In genomic region chr3:139940622-139941021, GRCh38 we compare ENCODE assay signal across 15 cellular contexts. TPM values are rescaled to one million over a fixed set of nuclear protein-coding genes. Genes with fewer than 3 reads are reported as not detected.
"Had no signal": no experiment of that assay in that cellular context is flagged by ENCODE, and none has a peak within 500 bp of the region (broad histone marks: within the 10 kb centered on the region; RNA-seq: fewer than 3 reads in every experiment).

No MANE protein-coding gene starts in this region.

- H3K9me3 ChIP-seq: psoas muscle, sigmoid colon, stomach, thyroid gland had no signal

- H3K4me3 Mint-ChIP-seq: activated CD4-positive, alpha-beta memory T cell treated with anti-CD3 and anti-CD28 coated beads, Interleukin-2, amount 10 ng/mL, durations not matched to agents 7 days and 5 days; activated naive CD4-positive, alpha-beta T cell treated with anti-CD3 and anti-CD28 coated beads, Interleukin-2, amount 10 ng/mL, durations not matched to agents 7 days and 5 days; activated T-cell treated with anti-CD3 and anti-CD28 coated beads, Interleukin-2, amount 50 U/mL, for 24 hours; mesothelial cell of epicardium; nephron progenitor cell had no signal

- ATAC-seq: psoas muscle had no signal

- H3K27ac Mint-ChIP-seq: activated CD4-positive, alpha-beta memory T cell treated with anti-CD3 and anti-CD28 coated beads, Interleukin-2, amount 10 ng/mL, durations not matched to agents 7 days and 5 days; activated naive CD4-positive, alpha-beta T cell treated with anti-CD3 and anti-CD28 coated beads, Interleukin-2, amount 10 ng/mL, durations not matched to agents 7 days and 5 days; activated T-cell treated with anti-CD3 and anti-CD28 coated beads, Interleukin-2, amount 50 U/mL, for 24 hours; mesothelial cell of epicardium; nephron progenitor cell had no signal

- DNase-seq: activated CD4-positive, alpha-beta memory T cell treated with anti-CD3 and anti-CD28 coated beads, Interleukin-2, amount 10 ng/mL, durations not matched to agents 7 days and 5 days; activated naive CD4-positive, alpha-beta T cell treated with anti-CD3 and anti-CD28 coated beads, Interleukin-2, amount 10 ng/mL, durations not matched to agents 7 days and 5 days; activated T-cell treated with anti-CD3 and anti-CD28 coated beads, Interleukin-2, amount 50 U/mL, for 24 hours; hypothalamus; nephron progenitor cell; occipital lobe; psoas muscle; sigmoid colon; stimulated activated CD4-positive, alpha-beta T cell treated with anti-CD3 and anti-CD28 coated beads, Interleukin-2, amount 100 ng/mL, for 24 hours; stomach; T-helper 1 cell; T1000; thyroid gland had no signal

- H3K4me3 ChIP-seq: lung, psoas muscle, sigmoid colon, stomach, thyroid gland had no signal

- H3K36me3 Mint-ChIP-seq: activated naive CD4-positive, alpha-beta T cell treated with anti-CD3 and anti-CD28 coated beads, Interleukin-2, amount 10 ng/mL, durations not matched to agents 7 days and 5 days; mesothelial cell of epicardium had no signal

- H3K4me1 Mint-ChIP-seq: activated CD4-positive, alpha-beta memory T cell treated with anti-CD3 and anti-CD28 coated beads, Interleukin-2, amount 10 ng/mL, durations not matched to agents 7 days and 5 days had no signal

- H3K36me3 ChIP-seq: sigmoid colon, stomach, thyroid gland had no signal

- H3K27ac ChIP-seq: psoas muscle, sigmoid colon, stomach, thyroid gland had no signal

- H3K9me3 Mint-ChIP-seq: activated CD4-positive, alpha-beta memory T cell treated with anti-CD3 and anti-CD28 coated beads, Interleukin-2, amount 10 ng/mL, durations not matched to agents 7 days and 5 days; activated naive CD4-positive, alpha-beta T cell treated with anti-CD3 and anti-CD28 coated beads, Interleukin-2, amount 10 ng/mL, durations not matched to agents 7 days and 5 days; activated T-cell treated with anti-CD3 and anti-CD28 coated beads, Interleukin-2, amount 50 U/mL, for 24 hours; mesothelial cell of epicardium; nephron progenitor cell had no signal

RNA-seq across cellular contexts. Expression of gene CLSTN2, which starts 5.6 kb away (rescaled TPM):
- total RNA-seq: activated CD4-positive, alpha-beta memory T cell treated with anti-CD3 and anti-CD28 coated beads, Interleukin-2, amount 10 ng/mL, durations not matched to agents 7 days and 5 days had no signal
